Comparison of ENCODE assay signal across 8 cellular contexts in the genomic region with DNA sequence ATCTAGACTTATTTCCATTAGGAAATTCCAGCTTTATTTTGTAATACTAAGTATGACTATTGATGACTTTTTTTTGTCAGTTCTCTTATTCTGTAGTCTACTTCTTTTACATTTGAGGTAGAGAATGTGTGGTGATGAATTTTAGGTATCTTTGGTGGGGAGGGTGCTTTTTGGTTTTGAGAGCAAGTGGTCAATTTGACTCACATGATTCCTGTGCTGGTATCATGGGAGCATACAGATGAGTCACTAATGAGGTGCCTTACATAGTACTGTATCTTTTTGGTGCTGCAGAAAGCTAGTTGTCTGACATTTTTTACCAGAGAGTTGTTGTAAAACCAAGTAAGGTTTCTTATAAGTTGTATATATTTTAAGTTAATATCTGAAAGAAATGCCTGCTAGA. TPM values are rescaled to one million over a fixed set of nuclear protein-coding genes. Genes with fewer than 3 reads are reported as not detected.
A peak's percentile ranks its signal among the peaks of the same experiment; 100 is the strongest.
DNase-seq lines count a peak whose midpoint lies in the region; ATAC-seq and TF ChIP-seq lines count a peak whose summit lies in the region.

No MANE protein-coding gene starts in this region.

- no peak for TF ChIP-seq CTCF in fibroblast of mammary gland (conservative IDR thresholded peaks at IDR 0.05; ENCODE audit: control insufficient read depth, insufficient read depth, low read depth, low read length)
- no peak for TF ChIP-seq CTCF in transverse colon (IDR thresholded peaks at IDR 0.05)

- TF ChIP-seq POLR2A in transverse colon (IDR thresholded peaks at IDR 0.05) = no peak

- peaks cover 3% of the 10 kb centered on the region for H3K36me3 ChIP-seq in CD4-positive, CD25-positive, alpha-beta regulatory T cell (ENCODE audit: control insufficient read depth, insufficient read depth, low read length)
- H3K36me3 ChIP-seq in transverse colon = no peaks in the 10 kb centered on the region

- H3K27ac ChIP-seq in CD4-positive, CD25-positive, alpha-beta regulatory T cell (ENCODE audit: insufficient read depth, low read length, poor library complexity, severe bottlenecking) = no peak overlapping the region
- no peak overlapping the region for H3K27ac ChIP-seq in transverse colon

- peak overlapping the region in 2 of 4 donors; percentile 17 to 57 for H3K4me3 Mint-ChIP-seq in CD4-positive, CD25-positive, alpha-beta regulatory T cell

- peak overlapping the region in 2 of 3 donors; percentile 8 to 27 for H3K27ac Mint-ChIP-seq in CD4-positive, CD25-positive, alpha-beta regulatory T cell

- H3K36me3 Mint-ChIP-seq in CD4-positive, CD25-positive, alpha-beta regulatory T cell = peaks cover 12% of the 10 kb centered on the region

- peak overlapping the region; percentile 17 for H3K4me3 ChIP-seq in CD4-positive, CD25-positive, alpha-beta regulatory T cell (ENCODE audit: low read depth, low read length)
- H3K4me3 ChIP-seq in fibroblast of mammary gland (ENCODE audit: control insufficient read depth, low read depth, low read length) (no peak overlapping the region), transverse colon (no peak overlapping the region)

- H3K27me3 ChIP-seq in CD4-positive, CD25-positive, alpha-beta regulatory T cell (ENCODE audit: control insufficient read depth, insufficient read depth, low read length) = no peaks in the 10 kb centered on the region
- H3K27me3 ChIP-seq in transverse colon = no peaks in the 10 kb centered on the region

- TF ChIP-seq EP300 in transverse colon (IDR thresholded peaks at IDR 0.05; ENCODE audit: low read depth) = no peak

- H3K4me1 Mint-ChIP-seq in CD4-positive, CD25-positive, alpha-beta regulatory T cell = peaks cover 15 to 77% (median 53%) of the 10 kb centered on the region in 4 donors

- H3K9me3 Mint-ChIP-seq in CD4-positive, CD25-positive, alpha-beta regulatory T cell = peaks cover 0 to 4% (median 0%) of the 10 kb centered on the region in 7 donors

- H3K4me1 ChIP-seq in CD4-positive, CD25-positive, alpha-beta regulatory T cell (ENCODE audit: control insufficient read depth, insufficient read depth, low read length, poor library complexity, severe bottlenecking) = peaks cover 17% of the 10 kb centered on the region
- H3K4me1 ChIP-seq in transverse colon = peaks cover 0 to 33% (median 2%) of the 10 kb centered on the region in 4 donors

- intact Hi-C loops in transverse colon (cut with DNase I; ENCODE audit: low total_unique reads) = no loop called here

- DNase-seq in CD4-positive, CD25-positive, alpha-beta regulatory T cell = peak in 1 of 3 donors; percentile 13
- DNase-seq in fibroblast of mammary gland (ENCODE audit: low read depth) (peak; percentile 74), MV-4-11 (lab: John Stamatoyannopoulos, UW) (no peak), transverse colon (no peak), DMS 273 (lab: John Stamatoyannopoulos, UW; ENCODE audit: unreplicated experiment) (no peak), DMS53 (lab: John Stamatoyannopoulos, UW) (no peak)

- in situ Hi-C loops in transverse colon (cut with MboI; ENCODE audit: low pct_ligation_motif_present in 1 of 4, low pct_unique_long_range_greater_than_20kb in 1 of 4, low sequenced_read_pairs in 3 of 4) = no loop called here

- peak; percentile 64 to 70 for ATAC-seq in CD4-positive, CD25-positive, alpha-beta regulatory T cell (ENCODE audit: low read depth in 2 of 2)
- ATAC-seq in GM19438 (IDR thresholded peaks at IDR 0.05; ENCODE audit: low read depth, unreplicated experiment) (peak; percentile 68), HG03460 (IDR thresholded peaks at IDR 0.05; ENCODE audit: unreplicated experiment) (peak; percentile 89)

- H3K9me3 ChIP-seq in CD4-positive, CD25-positive, alpha-beta regulatory T cell (ENCODE audit: control insufficient read depth in 2 of 2, low read length in 2 of 2) = no peaks in the 10 kb centered on the region
- no peaks in the 10 kb centered on the region for H3K9me3 ChIP-seq in transverse colon

- H3K27me3 Mint-ChIP-seq in CD4-positive, CD25-positive, alpha-beta regulatory T cell = no peaks in the 10 kb centered on the region

RNA-seq across cellular contexts. Expression of a gene that starts 35.3 kb away (rescaled TPM):
- total RNA-seq in CD4-positive, CD25-positive, alpha-beta regulatory T cell = 114 TPM
- 10 to 100 TPM; 21.5 to 58.2 (median 38.8) TPM for polyA plus RNA-seq in CD4-positive, CD25-positive, alpha-beta regulatory T cell
- 100 to 1,000 TPM in 3 of 4 donors, 10 to 100 TPM in 1; 54.9 to 134 (median 109) TPM for total RNA-seq in transverse colon
